ENCODE assay signal across 9 cellular contexts in genomic region chr19:2047449-2048103, GRCh38. TPM values are rescaled to one million over a fixed set of nuclear protein-coding genes. Genes with fewer than 3 reads are reported as not detected.
DNase-seq lines count a peak whose midpoint lies in the region; ATAC-seq, FAIRE-seq and TF ChIP-seq lines count a peak whose summit lies in the region.
"Had no signal": no experiment of that assay in that cellular context is flagged by ENCODE, and none has a peak within 500 bp of the region (broad histone marks: within the 10 kb centered on the region; RNA-seq: fewer than 3 reads in every experiment).

No MANE protein-coding gene starts in this region.

- POLR2A ChIA-PET in A549 (lab: Yijun Ruan, JAX) (no interaction called here), MCF 10A (lab: Yijun Ruan, JAX) (interaction anchor here (0.7 to 1.6 kb wide), 9 partner anchors 12 to 1608 kb away, joined by 3 to 8 read pairs (median 4); no protein-coding TSS in a partner anchor)

- H3K27ac Mint-ChIP-seq in IgD-negative memory B cell, result peak overlapping the region; percentile 76 to 97 (median 87)
- no peak overlapping the region for H3K27ac Mint-ChIP-seq in MCF 10A (ENCODE audit: low read depth, unreplicated experiment)

- H3K27me3 ChIP-seq in mucosa of rectum (ENCODE audit: control insufficient read depth in 2 of 2, insufficient read depth in 2 of 2, low read length in 2 of 2), result no peaks in the 10 kb centered on the region

- no peak for FAIRE-seq in A549 (lab: Jason Lieb, UNC)

- peaks cover 28 to 37% of the 10 kb centered on the region in 2 donors for H3K36me3 ChIP-seq in mucosa of rectum (ENCODE audit: control insufficient read depth in 2 of 2, insufficient read depth in 2 of 2, low read length in 2 of 2)

- no peak for TF ChIP-seq EP300 in A549 (IDR thresholded peaks at IDR 0.05)

- H3K4me1 Mint-ChIP-seq in IgD-negative memory B cell (peaks cover 19 to 28% (median 27%) of the 10 kb centered on the region in 3 donors), MCF 10A (ENCODE audit: insufficient read depth, unreplicated experiment) (peaks cover 25% of the 10 kb centered on the region)

- peak overlapping the region; percentile 99; the same call in 2 of the 3 replicates for H3K4me3 ChIP-seq in A549
- peak overlapping the region in 1 of 2 donors; percentile 2 for H3K4me3 ChIP-seq in mucosa of rectum (ENCODE audit: low read length in 2 of 2)

- no peak for TF ChIP-seq POLR2A in A549 (IDR thresholded peaks at IDR 0.05; ENCODE audit: low read length)

- CTCF ChIA-PET in A549 (lab: Yijun Ruan, JAX), result interaction anchor here (1.1 to 3.9 kb wide), 6 partner anchors 8 to 28 kb away, joined by 3 to 19 read pairs (median 4); no protein-coding TSS in a partner anchor
- CTCF ChIA-PET in MCF 10A (lab: Yijun Ruan, JAX), result interaction anchor here (0.8 to 1.8 kb wide), 3 partner anchors 18 to 23 kb away, joined by 4 to 6 read pairs (median 4); no protein-coding TSS in a partner anchor

- no peak for TF ChIP-seq CTCF in A549 (IDR thresholded peaks at IDR 0.05)
- TF ChIP-seq CTCF in MCF 10A (IDR thresholded peaks at IDR 0.05; ENCODE audit: unreplicated experiment), result no peak
- no peak for TF ChIP-seq CTCF in omental fat pad (IDR thresholded peaks at IDR 0.05)

- H3K4me2 ChIP-seq in A549, result peak overlapping the region; percentile 85

- H3K4me1 ChIP-seq in A549, result peaks cover 78% of the 10 kb centered on the region
- peaks cover 58 to 64% of the 10 kb centered on the region in 2 donors for H3K4me1 ChIP-seq in mucosa of rectum (ENCODE audit: control insufficient read depth in 2 of 2, insufficient read depth in 2 of 2, low read length in 2 of 2)

- BruUV-seq in MCF 10A (replicated peaks; lab: Mats Ljungman, UMichigan), result no TSS peak

- 29% methylated on average over 13 of the region's 22 CpGs for WGBS in A549 (ENCODE audit: missing lambda C conversion rate)

- H3K4me3 Mint-ChIP-seq in IgD-negative memory B cell (peak overlapping the region in 3 of 4 donors; percentile 34 to 97 (median 92)), MCF 10A (ENCODE audit: unreplicated experiment) (peak overlapping the region; percentile 92)

- peaks cover 6% of the 10 kb centered on the region for H3K36me3 Mint-ChIP-seq in IgD-negative memory B cell
- H3K36me3 Mint-ChIP-seq in MCF 10A (ENCODE audit: insufficient read depth, unreplicated experiment), result peaks cover 53% of the 10 kb centered on the region

- no peaks in the 10 kb centered on the region for H3K9me3 Mint-ChIP-seq in IgD-negative memory B cell
- no peaks in the 10 kb centered on the region for H3K9me3 Mint-ChIP-seq in MCF 10A (ENCODE audit: unreplicated experiment)

- ATAC-seq in A549, result 0 out of 6 replicates have a peak, but pooled peaks of 1 of the 2 experiments have one; percentile 1
- no peak for ATAC-seq in omental fat pad (ENCODE audit: low FRiP score)
- no peak for ATAC-seq in GM21390 (IDR thresholded peaks at IDR 0.05; ENCODE audit: unreplicated experiment)

- intact Hi-C loops in MCF 10A (cut with micrococcal nuclease), result no loop called here

- no peak for TF ChIP-seq RAD21 in A549 (conservative IDR thresholded peaks at IDR 0.05 in 1 of 2, IDR thresholded peaks at IDR 0.05 in 1 of 2)

- H3K27me3 Mint-ChIP-seq in IgD-negative memory B cell, result no peaks in the 10 kb centered on the region
- no peaks in the 10 kb centered on the region for H3K27me3 Mint-ChIP-seq in MCF 10A (ENCODE audit: insufficient read depth, unreplicated experiment)

- H3K9me3 ChIP-seq in A549, result no peaks in the 10 kb centered on the region
- no peaks in the 10 kb centered on the region for H3K9me3 ChIP-seq in mucosa of rectum (ENCODE audit: control insufficient read depth in 2 of 2, low read length in 2 of 2)

- DNase-seq in A549 (ENCODE audit: low read depth in 1 of 2, low spot score in 1 of 2) (peak; percentile 53 to 75), MCF 10A (ENCODE audit: unreplicated experiment) (peak; percentile 84), NCI-H748 treated with DMSO at 0.1 percent for 48 hours (lab: John Stamatoyannopoulos, UW) (no peak), HPDE6-E6E7 (ENCODE audit: extremely low spot score) (no peak), omental fat pad (ENCODE audit: low spot score) (no peak)
- DNase-seq: NCI-H2171 treated with DMSO at 0.1 percent for 48 hours had no signal

- peak overlapping the region in 1 of 2 donors; percentile 93 for H3K9ac ChIP-seq in mucosa of rectum (ENCODE audit: low read depth in 1 of 2, low read length in 2 of 2)

- peak overlapping the region; percentile 95 to 100 for H3K27ac ChIP-seq in A549
- peak overlapping the region; percentile 32 to 38 for H3K27ac ChIP-seq in mucosa of rectum (ENCODE audit: low read depth in 2 of 2, low read length in 2 of 2)

TF ChIP-seq in A549, 52 proteins besides CTCF, POLR2A, EP300 and RAD21:
- TF ChIP-seq CHD4 (IDR thresholded peaks at IDR 0.05; ENCODE audit: borderline replicate concordance), result no peak
- TF ChIP-seq MAX (IDR thresholded peaks at IDR 0.05), result 0 out of 2 replicates have a peak, but pooled peaks have one; percentile 48
- TF ChIP-seq FOSL2 (IDR thresholded peaks at IDR 0.05), result peak; percentile 62
- peak; percentile 76 for TF ChIP-seq FOSL2 (CRISPR knock-in tag; IDR thresholded peaks at IDR 0.05)
- TF ChIP-seq CBX2 (IDR thresholded peaks at IDR 0.05; ENCODE audit: borderline replicate concordance, low read depth), result no peak
- peak; percentile 39; the same call in 1 of the 2 replicates for TF ChIP-seq GATA3 (IDR thresholded peaks at IDR 0.05; ENCODE audit: borderline replicate concordance)
- TF ChIP-seq JUN (IDR thresholded peaks at IDR 0.05), result peak in 1 of 2 experiments; percentile 55; a peak in 1 of 5 replicates
- peak; percentile 59 for TF ChIP-seq JUNB (IDR thresholded peaks at IDR 0.05)
- no peak for TF ChIP-seq EHMT2 (IDR thresholded peaks at IDR 0.05; ENCODE audit: low read depth)
TF ChIP-seq in A549: peak in this region for 5.

RNA-seq across cellular contexts. Expression of gene MKNK2, which starts 3.5 kb away (rescaled TPM):
- 56.7 and 58.4 TPM in 2 replicates for polyA plus RNA-seq in A549 (2011; rRNA removed)
- polyA plus RNA-seq in A549 (2012; cell fraction: cytosol; rRNA removed), result 63.4 and 81.9 TPM in 2 replicates
- 83.4 and 134 TPM in 2 replicates for polyA plus RNA-seq in A549 (2012; cell fraction: nucleus; rRNA removed)
- polyA plus RNA-seq in A549 (2017; fragmentation: RNase III; extraction: RNeasy Plus Mini Kit Qiagen cat#74134 plus additional on column Dnase treatment), result 38.8 to 55.4 TPM (median 48.3 TPM) in 3 replicates
- polyA minus RNA-seq in A549 (2011; rRNA and poly(A)+ RNA removed), result 63.9 and 84.8 TPM in 2 replicates
- 83.9 TPM for polyA plus RNA-seq in IgD-negative memory B cell
- 146 and 224 TPM in 2 replicates for total RNA-seq in MCF 10A (2022)
- 100 to 1,000 TPM; 133 to 232 (median 178) TPM for total RNA-seq in omental fat pad

RNA-seq across cellular contexts. Expression of gene BTBD2, which starts 32.1 kb away (rescaled TPM):
- polyA plus RNA-seq in A549 (2011; rRNA removed), result 16.3 and 19.0 TPM in 2 replicates
- polyA plus RNA-seq in A549 (2012; cell fraction: cytosol; rRNA removed), result 39.6 and 61.5 TPM in 2 replicates
- polyA plus RNA-seq in A549 (2012; cell fraction: nucleus; rRNA removed), result 66.3 and 81.5 TPM in 2 replicates
- 26.7 to 32.7 TPM (median 29.6 TPM) in 3 replicates for polyA plus RNA-seq in A549 (2017; fragmentation: RNase III; extraction: RNeasy Plus Mini Kit Qiagen cat#74134 plus additional on column Dnase treatment)
- polyA minus RNA-seq in A549 (2011; rRNA and poly(A)+ RNA removed), result 15.0 and 36.0 TPM in 2 replicates
- 8.2 TPM for polyA plus RNA-seq in IgD-negative memory B cell
- total RNA-seq in MCF 10A (2022), result 53.1 and 53.4 TPM in 2 replicates
- 10 to 100 TPM; 37.1 to 58.3 (median 52.8) TPM for total RNA-seq in omental fat pad

RNA-seq across cellular contexts. Expression of gene MOB3A, which starts 48.5 kb away (rescaled TPM):
- polyA plus RNA-seq in A549 (2011; rRNA removed) (10.9 and 12.9 TPM in 2 replicates), A549 (2017; fragmentation: RNase III; extraction: RNeasy Plus Mini Kit Qiagen cat#74134 plus additional on column Dnase treatment) (8.4 to 9.1 TPM (median 8.7 TPM) in 3 replicates), IgD-negative memory B cell (136 TPM)
- polyA plus RNA-seq in A549 (2012; cell fraction: cytosol; rRNA removed), result 10.9 and 17.2 TPM in 2 replicates
- polyA plus RNA-seq in A549 (2012; cell fraction: nucleus; rRNA removed), result 13.7 and 18.2 TPM in 2 replicates
- polyA minus RNA-seq in A549 (2011; rRNA and poly(A)+ RNA removed), result 19.7 and 26.2 TPM in 2 replicates
- total RNA-seq in MCF 10A (2022) (40.9 and 47.2 TPM in 2 replicates), omental fat pad (10 to 100 TPM; 29.7 to 51.7 (median 44.8) TPM)

RNA-seq across cellular contexts. Expression of gene IZUMO4, which starts 49.1 kb away (rescaled TPM):
- polyA plus RNA-seq in A549 (2011; rRNA removed) (0.36 and 0.70 TPM in 2 replicates), A549 (2017; fragmentation: RNase III; extraction: RNeasy Plus Mini Kit Qiagen cat#74134 plus additional on column Dnase treatment) (1.0 to 1.8 TPM (median 1.0 TPM) in 3 replicates), IgD-negative memory B cell (0.83 TPM)
- 0.29 and 0.32 TPM in 2 replicates for polyA plus RNA-seq in A549 (2012; cell fraction: cytosol; rRNA removed)
- 7.6 and 8.6 TPM in 2 replicates for polyA plus RNA-seq in A549 (2012; cell fraction: nucleus; rRNA removed)
- 0.33 and 0.44 TPM in 2 replicates for polyA minus RNA-seq in A549 (2011; rRNA and poly(A)+ RNA removed)
- total RNA-seq in MCF 10A (2022) (3.1 and 5.3 TPM in 2 replicates), omental fat pad (1 to 10 TPM; 3.7 to 5.5 (median 4.6) TPM)

Comparison
In these comparisons a context has a peak if more than half of its experiments do, and no peak if none do; other contexts are left out.
1. DNase-seq: peak in A549 (2 of 2) and MCF 10A (single experiment); none in NCI-H748 treated with DMSO at 0.1 percent for 48 hours (single experiment), HPDE6-E6E7 (single experiment) and omental fat pad (single experiment).